In the genomic region with DNA sequence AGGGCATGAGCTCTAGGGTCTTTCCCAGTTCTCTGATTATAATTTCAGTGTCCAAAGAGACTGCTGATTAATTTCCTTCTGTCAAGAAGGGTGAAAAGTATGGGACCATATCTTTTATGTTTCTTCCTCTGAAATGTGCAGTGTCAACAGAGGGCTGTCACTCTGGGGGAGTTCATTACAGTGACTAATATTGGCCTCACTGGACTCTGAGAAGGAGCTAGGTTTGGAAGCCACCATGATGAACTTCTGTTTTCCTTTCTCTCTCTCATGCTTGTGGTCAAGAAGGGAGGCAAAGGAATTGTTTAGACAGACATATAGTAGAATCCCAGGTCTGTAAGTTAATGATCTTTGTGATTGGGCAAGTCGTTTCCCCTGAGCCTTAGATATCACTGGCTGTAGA, we compare ENCODE assay signal across 21 cellular contexts. TPM values are rescaled to one million over a fixed set of nuclear protein-coding genes. Genes with fewer than 3 reads are reported as not detected.
"Had no signal": no experiment of that assay in that cellular context is flagged by ENCODE, and none has a peak within 500 bp of the region (broad histone marks: within the 10 kb centered on the region; RNA-seq: fewer than 3 reads in every experiment).

No MANE protein-coding gene starts in this region.

- H3K9me3 ChIP-seq: left lung, pancreas, psoas muscle, right atrium auricular region, thyroid gland had no signal

- ATAC-seq: activated T-cell treated with anti-CD3 and anti-CD28 coated beads, Interleukin-2, amount 50 U/mL, for 72 hours; left lung; natural killer cell; pancreas; psoas muscle; T-cell had no signal

- DNase-seq: activated CD4-positive, alpha-beta memory T cell treated with anti-CD3 and anti-CD28 coated beads for 36 hours; activated CD4-positive, alpha-beta T cell treated with anti-CD3 and anti-CD28 coated beads for 48 hours; activated CD4-positive, CD25-positive, alpha-beta regulatory T cell; activated effector memory CD4-positive, alpha-beta T cell treated with Interleukin-2 at 50 U/mL for 16 hours; activated naive CD4-positive, alpha-beta T cell treated with anti-CD3 and anti-CD28 coated beads, Interleukin-2, amount 10 ng/mL, durations not matched to agents 7 days and 5 days; activated T-cell treated with anti-CD3 and anti-CD28 coated beads, Interleukin-2, amount 50 U/mL, for 72 hours; amygdala; foreskin melanocyte; kidney; left lung; midbrain; natural killer cell; pancreas; psoas muscle; stimulated activated CD4-positive, alpha-beta T cell treated with anti-CD3 and anti-CD28 coated beads, Interleukin-12 subunit alpha, Interleukin-12 subunit beta, amount 100 ng/mL, for 4 hours; substantia nigra; T-cell; thyroid gland had no signal

- H3K36me3 ChIP-seq: cardiac muscle cell, left lung, pancreas, right atrium auricular region, thyroid gland had no signal

- H3K27ac ChIP-seq: cardiac muscle cell, left lung, pancreas, psoas muscle, right atrium auricular region, thyroid gland had no signal

- H3K4me3 ChIP-seq: cardiac muscle cell, left lung, pancreas, psoas muscle, right atrium auricular region, thyroid gland had no signal

- H3K27me3 ChIP-seq: cardiac muscle cell, pancreas, right atrium auricular region, thyroid gland had no signal

- FAIRE-seq: kidney, pancreas, TTC549 had no signal

- H3K4me1 ChIP-seq: left lung, psoas muscle, right atrium auricular region, thyroid gland had no signal

RNA-seq across cellular contexts. Expression of a gene that starts 41.8 kb away (rescaled TPM):
- polyA plus RNA-seq: cardiac muscle cell had no signal
